Comparison of ENCODE assay signal across 30 cellular contexts in genomic region chr11:109329716-109330115, GRCh38.
"Had no signal": no experiment of that assay in that cellular context is flagged by ENCODE, and none has a peak within 500 bp of the region (broad histone marks: within the 10 kb centered on the region; RNA-seq: fewer than 3 reads in every experiment).

No MANE protein-coding gene starts in this region.

- ATAC-seq: activated CD4-positive, alpha-beta T cell treated with anti-CD3 and anti-CD28 coated beads for 36 hours; activated CD4-positive, CD25-positive, alpha-beta regulatory T cell treated with anti-CD3 and anti-CD28 coated beads, Interleukin-2, amount 50 U/mL, for 24 hours; activated CD8-positive, alpha-beta memory T cell treated with anti-CD3 and anti-CD28 coated beads, Interleukin-2, amount 10 ng/mL, durations not matched to agents 7 days and 5 days; activated CD8-positive, alpha-beta T cell treated with anti-CD3 and anti-CD28 coated beads, Interleukin-2, amount 10 ng/mL, durations not matched to agents 7 days and 5 days; body of pancreas; WTC11 had no signal

- H3K27ac ChIP-seq: adrenal gland, body of pancreas, brain microvascular endothelial cell, WERI-Rb-1 had no signal

- H3K4me1 ChIP-seq: adrenal gland, body of pancreas had no signal

- FAIRE-seq: colon had no signal

- H3K27me3 ChIP-seq: adrenal gland, body of pancreas, brain microvascular endothelial cell had no signal

- H3K4me3 ChIP-seq: adrenal gland, body of pancreas had no signal

- H3K36me3 ChIP-seq: adrenal gland, brain microvascular endothelial cell, WERI-Rb-1 had no signal

- H3K9me3 ChIP-seq: adrenal gland, body of pancreas had no signal

- DNase-seq: activated CD4-positive, alpha-beta memory T cell treated with anti-CD3 and anti-CD28 coated beads, Interleukin-2, amount 10 ng/mL, durations not matched to agents 7 days and 5 days; activated CD4-positive, alpha-beta T cell treated with anti-CD3 and anti-CD28 coated beads for 1 hour; activated CD4-positive, alpha-beta T cell treated with anti-CD3 and anti-CD28 coated beads for 36 hours; activated CD4-positive, alpha-beta T cell treated with anti-CD3 and anti-CD28 coated beads for 48 hours; activated CD4-positive, alpha-beta T cell treated with anti-CD3 and anti-CD28 coated beads, Interleukin-2, amount 10 ng/mL, durations not matched to agents 7 days and 5 days; activated CD4-positive, alpha-beta T cell treated with anti-CD3 and anti-CD28 coated beads, Interleukin-2, amount 50 U/mL, for 48 hours; activated CD4-positive, CD25-positive, alpha-beta regulatory T cell; activated CD8-positive, alpha-beta memory T cell treated with anti-CD3 and anti-CD28 coated beads for 24 hours; activated CD8-positive, alpha-beta memory T cell treated with anti-CD3 and anti-CD28 coated beads, Interleukin-2, amount 10 ng/mL, durations not matched to agents 7 days and 5 days; activated CD8-positive, alpha-beta memory T cell treated with anti-CD3 and anti-CD28 coated beads, Interleukin-2, amount 50 U/mL, for 48 hours; activated CD8-positive, alpha-beta T cell treated with anti-CD3 and anti-CD28 coated beads, Interleukin-2, amount 10 ng/mL, durations not matched to agents 7 days and 5 days; activated effector memory CD4-positive, alpha-beta T cell treated with Interleukin-2 at 50 U/mL for 16 hours; activated gamma-delta T cell; activated naive CD4-positive, alpha-beta T cell treated with anti-CD3 and anti-CD28 coated beads, Interleukin-2, amount 10 ng/mL, durations not matched to agents 7 days and 5 days; activated naive CD4-positive, alpha-beta T cell treated with Interleukin-2 at 50 U/mL for 16 hours; activated naive CD8-positive, alpha-beta T cell treated with anti-CD3 and anti-CD28 coated beads for 36 hours; activated T-cell treated with anti-CD3 and anti-CD28 coated beads, Interleukin-2, amount 50 U/mL, for 24 hours; activated T-cell treated with anti-CD3 and anti-CD28 coated beads, Interleukin-2, amount 50 U/mL, for 48 hours; adrenal gland; amniotic stem cell; aorta; brain microvascular endothelial cell; central memory CD4-positive, alpha-beta T cell; T-helper 2 cell; T-helper 9 cell; WERI-Rb-1 had no signal
